ENCODE assay signal across 2 cellular contexts in genomic region chr2:37205689-37206341, GRCh38.
TF ChIP-seq lines count a peak whose summit lies in the region.

No MANE protein-coding gene starts in this region.

TF ChIP-seq in A549, 52 proteins besides CTCF, POLR2A, EP300 and RAD21:
- no peak for TF ChIP-seq USF2 (IDR thresholded peaks at IDR 0.05)
- no peak for TF ChIP-seq JUN (IDR thresholded peaks at IDR 0.05)
- no peak for TF ChIP-seq RFX5 (IDR thresholded peaks at IDR 0.05)
- TF ChIP-seq KDM1A (IDR thresholded peaks at IDR 0.05; ENCODE audit: low read depth) = no peak
- TF ChIP-seq CEBPB (IDR thresholded peaks at IDR 0.05) = no peak
- TF ChIP-seq BHLHE40 (IDR thresholded peaks at IDR 0.05; ENCODE audit: low read depth, low read length) = no peak
- no peak for TF ChIP-seq EHF (CRISPR knock-in tag; IDR thresholded peaks at IDR 0.05)
- no peak for TF ChIP-seq MAZ (IDR thresholded peaks at IDR 0.05; ENCODE audit: borderline replicate concordance, low read depth, low read length)
- TF ChIP-seq MAFK (IDR thresholded peaks at IDR 0.05; ENCODE audit: partially characterized antibody) = no peak
- no peak for TF ChIP-seq RNF2 (IDR thresholded peaks at IDR 0.05; ENCODE audit: borderline replicate concordance, low read depth)
- TF ChIP-seq RARB (CRISPR knock-in tag; IDR thresholded peaks at IDR 0.05) = no peak
- TF ChIP-seq HES2 (IDR thresholded peaks at IDR 0.05) = no peak
- no peak for TF ChIP-seq HMGXB4 (CRISPR knock-in tag; IDR thresholded peaks at IDR 0.05; ENCODE audit: borderline replicate concordance)
- no peak for TF ChIP-seq ZSCAN20 (CRISPR knock-in tag; IDR thresholded peaks at IDR 0.05)
- TF ChIP-seq HOXA7 (CRISPR knock-in tag; IDR thresholded peaks at IDR 0.05) = no peak
- TF ChIP-seq FOXS1 (CRISPR knock-in tag; IDR thresholded peaks at IDR 0.05) = no peak

TF ChIP-seq in K562, 482 proteins besides CTCF, POLR2A, EP300 and RAD21:
- TF ChIP-seq SUPT5H (IDR thresholded peaks at IDR 0.05) (0 out of 2 replicates have a peak, but pooled peaks have one; percentile 6), NCOA6 (IDR thresholded peaks at IDR 0.05) (no peak), BCL6 (CRISPR knock-in tag; IDR thresholded peaks at IDR 0.05) (no peak), E2F6 (IDR thresholded peaks at IDR 0.05; ENCODE audit: borderline replicate concordance in 1 of 2, extremely low read depth in 1 of 2, insufficient read depth in 1 of 2, insufficient read length in 1 of 2, low read depth in 1 of 2, low read length in 1 of 2, poor library complexity in 1 of 2, severe bottlenecking in 1 of 2) (no peak), HDGF (IDR thresholded peaks at IDR 0.05) (no peak)
